27 cellular contexts compared by ENCODE assay signal in genomic region chr5:122963305-122963704, GRCh38.
DNase-seq lines count a peak whose midpoint lies in the region; ATAC-seq, FAIRE-seq and TF ChIP-seq lines count a peak whose summit lies in the region.
"Had no signal": no experiment of that assay in that cellular context is flagged by ENCODE, and none has a peak within 500 bp of the region (broad histone marks: within the 10 kb centered on the region; RNA-seq: fewer than 3 reads in every experiment).

No MANE protein-coding gene starts in this region.

- H3K4me1 ChIP-seq in A549 (no peaks in the 10 kb centered on the region), osteoblast (ENCODE audit: insufficient read depth, low read length) (no peaks in the 10 kb centered on the region)
- H3K4me1 ChIP-seq: BLaER1 treated with 17β-estradiol and CSF1 and Interleukin-3, amounts not matched to agents 10 nM and 100 nM had no signal

- no peak overlapping the region for H3K4me2 ChIP-seq in A549
- no peak overlapping the region for H3K4me2 ChIP-seq in osteoblast (ENCODE audit: insufficient read depth, low read length)
- H3K4me2 ChIP-seq: BLaER1 treated with 17β-estradiol and CSF1 and Interleukin-3, amounts not matched to agents 10 nM and 100 nM had no signal

- H3K9me3 ChIP-seq in A549 (no peaks in the 10 kb centered on the region), osteoblast (ENCODE audit: low read depth, low read length) (no peaks in the 10 kb centered on the region)

- no peaks in the 10 kb centered on the region for H3K27me3 Mint-ChIP-seq in WTC11 (ENCODE audit: low read depth)
- H3K27me3 Mint-ChIP-seq: B cell; CD4-positive, alpha-beta memory T cell; CD4-positive, CD25-positive, alpha-beta regulatory T cell; CD8-positive, alpha-beta memory T cell had no signal

- H3K36me3 ChIP-seq in osteoblast (ENCODE audit: insufficient read depth, low read length) = peaks cover 3% of the 10 kb centered on the region
- H3K36me3 ChIP-seq in brain microvascular endothelial cell (replicated peaks) = no peaks in the 10 kb centered on the region

- H3K27ac Mint-ChIP-seq in WTC11 = peak overlapping the region; percentile 43; the same call in 1 of the 2 replicates
- H3K27ac Mint-ChIP-seq: B cell; CD4-positive, alpha-beta memory T cell; CD4-positive, CD25-positive, alpha-beta regulatory T cell; CD8-positive, alpha-beta memory T cell had no signal

- ATAC-seq in A549 (no peak), WTC11 (no peak)
- no peak for ATAC-seq in activated CD4-positive, CD25-positive, alpha-beta regulatory T cell treated with anti-CD3 and anti-CD28 coated beads, Interleukin-2, amount 50 U/mL, for 24 hours
- ATAC-seq: GM12878 had no signal

- no peaks in the 10 kb centered on the region for H4K20me1 ChIP-seq in osteoblast (ENCODE audit: insufficient read depth, low read length)

- TF ChIP-seq CTCF in A549 (IDR thresholded peaks at IDR 0.05) (no peak), WTC11 (IDR thresholded peaks at IDR 0.05) (no peak), osteoblast (IDR thresholded peaks at IDR 0.05; ENCODE audit: extremely low read depth, low read depth, low read length) (no peak), brain microvascular endothelial cell (IDR thresholded peaks at IDR 0.05; ENCODE audit: low read depth, low read length, missing control alignments) (no peak)

- TF ChIP-seq RAD21 in A549 (conservative IDR thresholded peaks at IDR 0.05 in 1 of 2, IDR thresholded peaks at IDR 0.05 in 1 of 2) = no peak

- no peak for TF ChIP-seq EP300 in A549 (IDR thresholded peaks at IDR 0.05)

- no peak overlapping the region for H2AFZ ChIP-seq in osteoblast (ENCODE audit: low read length)

- H3K9me3 Mint-ChIP-seq in WTC11 = no peaks in the 10 kb centered on the region
- H3K9me3 Mint-ChIP-seq: CD4-positive, CD25-positive, alpha-beta regulatory T cell had no signal

- H3K4me3 ChIP-seq in A549 (no peak overlapping the region), osteoblast (ENCODE audit: insufficient read depth, low read length) (no peak overlapping the region), brain microvascular endothelial cell (ENCODE audit: low read depth, low read length) (no peak overlapping the region)
- H3K4me3 ChIP-seq: BLaER1 treated with 17β-estradiol and CSF1 and Interleukin-3, amounts not matched to agents 10 nM and 100 nM; GM12878 had no signal

- H3K27me3 ChIP-seq in osteoblast (ENCODE audit: insufficient read depth, low read length) (no peaks in the 10 kb centered on the region), brain microvascular endothelial cell (replicated peaks) (no peaks in the 10 kb centered on the region)
- H3K27me3 ChIP-seq: BLaER1 treated with 17β-estradiol and CSF1 and Interleukin-3, amounts not matched to agents 10 nM and 100 nM had no signal

- H3K79me2 ChIP-seq in osteoblast (ENCODE audit: insufficient read depth, low read length) = no peaks in the 10 kb centered on the region

- no peak for TF ChIP-seq POLR2A in A549 (IDR thresholded peaks at IDR 0.05; ENCODE audit: low read length)
- TF ChIP-seq POLR2A in H54 (IDR thresholded peaks at IDR 0.05; ENCODE audit: low read depth, low read length) = no peak

- FAIRE-seq in A549 (lab: Jason Lieb, UNC) (no peak), H54 (lab: Jason Lieb, UNC) (peak; percentile 43)
- FAIRE-seq: A204.1, GM12878, GM12892, GM18507 had no signal

- no peak for DNase-seq in A549 (ENCODE audit: low read depth in 1 of 2, low spot score in 1 of 2)
- DNase-seq in H54 (ENCODE audit: insufficient read length, low spot score) = no peak
- no peak for DNase-seq in WTC11 (ENCODE audit: low spot score)
- peak; percentile 22 for DNase-seq in osteoblast (ENCODE audit: insufficient read length, low spot score, missing footprints)
- DNase-seq in brain microvascular endothelial cell = no peak
- DNase-seq in SHP77 (lab: John Stamatoyannopoulos, UW) = no peak
- DNase-seq: 8988T; AML-193; CD4-positive, alpha-beta memory T cell; CD4-positive, CD25-positive, alpha-beta regulatory T cell; CD8-positive, alpha-beta memory T cell; COR-L47; DMS 273 treated with DMSO at 0.1 percent for 48 hours; DMS153; DMS53; DMS79; DND-41; EL; GDM1 had no signal

- H3K4me1 Mint-ChIP-seq in WTC11 = peaks cover 15% of the 10 kb centered on the region
- H3K4me1 Mint-ChIP-seq: CD8-positive, alpha-beta memory T cell had no signal

- no peaks in the 10 kb centered on the region for H3K36me3 Mint-ChIP-seq in WTC11

- no peak overlapping the region for H3K27ac ChIP-seq in A549
- H3K27ac ChIP-seq in osteoblast (ENCODE audit: low read depth, low read length) = no peak overlapping the region
- no peak overlapping the region for H3K27ac ChIP-seq in brain microvascular endothelial cell
- H3K27ac ChIP-seq: BLaER1 treated with 17β-estradiol and CSF1 and Interleukin-3, amounts not matched to agents 10 nM and 100 nM; C4-2B had no signal

- in situ Hi-C loops in brain microvascular endothelial cell (cut with HindIII; ENCODE audit: low pct_ligation_motif_present, low sequenced_read_pairs) = no loop called here

- no peak overlapping the region for H3K4me3 Mint-ChIP-seq in WTC11
- H3K4me3 Mint-ChIP-seq: B cell; CD4-positive, alpha-beta memory T cell; CD4-positive, CD25-positive, alpha-beta regulatory T cell; CD8-positive, alpha-beta memory T cell had no signal

- POLR2A ChIA-PET in A549 (lab: Yijun Ruan, JAX) = no interaction called here
- POLR2A ChIA-PET in WTC11 (lab: Charles Lee) = no interaction called here

- CTCF ChIA-PET in A549 (lab: Yijun Ruan, JAX) (no interaction called here), WTC11 (lab: Charles Lee) (no interaction called here)

TF ChIP-seq in A549, 52 proteins besides CTCF, POLR2A, EP300 and RAD21:
- TF ChIP-seq MAFK (IDR thresholded peaks at IDR 0.05; ENCODE audit: partially characterized antibody) (peak; percentile 54), HDAC2 (IDR thresholded peaks at IDR 0.05) (no peak)

TF ChIP-seq in WTC11, 78 proteins besides CTCF, POLR2A, EP300 and RAD21 (continues in another document):
- TF ChIP-seq, protein P1, sequence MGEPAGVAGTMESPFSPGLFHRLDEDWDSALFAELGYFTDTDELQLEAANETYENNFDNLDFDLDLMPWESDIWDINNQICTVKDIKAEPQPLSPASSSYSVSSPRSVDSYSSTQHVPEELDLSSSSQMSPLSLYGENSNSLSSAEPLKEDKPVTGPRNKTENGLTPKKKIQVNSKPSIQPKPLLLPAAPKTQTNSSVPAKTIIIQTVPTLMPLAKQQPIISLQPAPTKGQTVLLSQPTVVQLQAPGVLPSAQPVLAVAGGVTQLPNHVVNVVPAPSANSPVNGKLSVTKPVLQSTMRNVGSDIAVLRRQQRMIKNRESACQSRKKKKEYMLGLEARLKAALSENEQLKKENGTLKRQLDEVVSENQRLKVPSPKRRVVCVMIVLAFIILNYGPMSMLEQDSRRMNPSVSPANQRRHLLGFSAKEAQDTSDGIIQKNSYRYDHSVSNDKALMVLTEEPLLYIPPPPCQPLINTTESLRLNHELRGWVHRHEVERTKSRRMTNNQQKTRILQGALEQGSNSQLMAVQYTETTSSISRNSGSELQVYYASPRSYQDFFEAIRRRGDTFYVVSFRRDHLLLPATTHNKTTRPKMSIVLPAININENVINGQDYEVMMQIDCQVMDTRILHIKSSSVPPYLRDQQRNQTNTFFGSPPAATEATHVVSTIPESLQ (CRISPR knock-in tag; IDR thresholded peaks at IDR 0.05) = no peak
- TF ChIP-seq JAZF1 (CRISPR knock-in tag; IDR thresholded peaks at IDR 0.05) (no peak), MYBL2 (CRISPR knock-in tag; IDR thresholded peaks at IDR 0.05) (no peak), NFYB (CRISPR knock-in tag; conservative IDR thresholded peaks at IDR 0.05; ENCODE audit: low read depth) (no peak), NFATC4 (CRISPR knock-in tag; IDR thresholded peaks at IDR 0.05) (no peak), ZBTB21 (CRISPR knock-in tag; IDR thresholded peaks at IDR 0.05; ENCODE audit: borderline replicate concordance) (no peak)
- TF ChIP-seq, protein P2, sequence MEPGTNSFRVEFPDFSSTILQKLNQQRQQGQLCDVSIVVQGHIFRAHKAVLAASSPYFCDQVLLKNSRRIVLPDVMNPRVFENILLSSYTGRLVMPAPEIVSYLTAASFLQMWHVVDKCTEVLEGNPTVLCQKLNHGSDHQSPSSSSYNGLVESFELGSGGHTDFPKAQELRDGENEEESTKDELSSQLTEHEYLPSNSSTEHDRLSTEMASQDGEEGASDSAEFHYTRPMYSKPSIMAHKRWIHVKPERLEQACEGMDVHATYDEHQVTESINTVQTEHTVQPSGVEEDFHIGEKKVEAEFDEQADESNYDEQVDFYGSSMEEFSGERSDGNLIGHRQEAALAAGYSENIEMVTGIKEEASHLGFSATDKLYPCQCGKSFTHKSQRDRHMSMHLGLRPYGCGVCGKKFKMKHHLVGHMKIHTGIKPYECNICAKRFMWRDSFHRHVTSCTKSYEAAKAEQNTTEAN (CRISPR knock-in tag; IDR thresholded peaks at IDR 0.05) = no peak
- TF ChIP-seq, protein P3, sequence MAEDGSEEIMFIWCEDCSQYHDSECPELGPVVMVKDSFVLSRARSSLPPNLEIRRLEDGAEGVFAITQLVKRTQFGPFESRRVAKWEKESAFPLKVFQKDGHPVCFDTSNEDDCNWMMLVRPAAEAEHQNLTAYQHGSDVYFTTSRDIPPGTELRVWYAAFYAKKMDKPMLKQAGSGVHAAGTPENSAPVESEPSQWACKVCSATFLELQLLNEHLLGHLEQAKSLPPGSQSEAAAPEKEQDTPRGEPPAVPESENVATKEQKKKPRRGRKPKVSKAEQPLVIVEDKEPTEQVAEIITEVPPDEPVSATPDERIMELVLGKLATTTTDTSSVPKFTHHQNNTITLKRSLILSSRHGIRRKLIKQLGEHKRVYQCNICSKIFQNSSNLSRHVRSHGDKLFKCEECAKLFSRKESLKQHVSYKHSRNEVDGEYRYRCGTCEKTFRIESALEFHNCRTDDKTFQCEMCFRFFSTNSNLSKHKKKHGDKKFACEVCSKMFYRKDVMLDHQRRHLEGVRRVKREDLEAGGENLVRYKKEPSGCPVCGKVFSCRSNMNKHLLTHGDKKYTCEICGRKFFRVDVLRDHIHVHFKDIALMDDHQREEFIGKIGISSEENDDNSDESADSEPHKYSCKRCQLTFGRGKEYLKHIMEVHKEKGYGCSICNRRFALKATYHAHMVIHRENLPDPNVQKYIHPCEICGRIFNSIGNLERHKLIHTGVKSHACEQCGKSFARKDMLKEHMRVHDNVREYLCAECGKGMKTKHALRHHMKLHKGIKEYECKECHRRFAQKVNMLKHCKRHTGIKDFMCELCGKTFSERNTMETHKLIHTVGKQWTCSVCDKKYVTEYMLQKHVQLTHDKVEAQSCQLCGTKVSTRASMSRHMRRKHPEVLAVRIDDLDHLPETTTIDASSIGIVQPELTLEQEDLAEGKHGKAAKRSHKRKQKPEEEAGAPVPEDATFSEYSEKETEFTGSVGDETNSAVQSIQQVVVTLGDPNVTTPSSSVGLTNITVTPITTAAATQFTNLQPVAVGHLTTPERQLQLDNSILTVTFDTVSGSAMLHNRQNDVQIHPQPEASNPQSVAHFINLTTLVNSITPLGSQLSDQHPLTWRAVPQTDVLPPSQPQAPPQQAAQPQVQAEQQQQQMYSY (CRISPR knock-in tag; IDR thresholded peaks at IDR 0.05) = no peak
